ENCODE assay signal across 8 cellular contexts in the genomic region with DNA sequence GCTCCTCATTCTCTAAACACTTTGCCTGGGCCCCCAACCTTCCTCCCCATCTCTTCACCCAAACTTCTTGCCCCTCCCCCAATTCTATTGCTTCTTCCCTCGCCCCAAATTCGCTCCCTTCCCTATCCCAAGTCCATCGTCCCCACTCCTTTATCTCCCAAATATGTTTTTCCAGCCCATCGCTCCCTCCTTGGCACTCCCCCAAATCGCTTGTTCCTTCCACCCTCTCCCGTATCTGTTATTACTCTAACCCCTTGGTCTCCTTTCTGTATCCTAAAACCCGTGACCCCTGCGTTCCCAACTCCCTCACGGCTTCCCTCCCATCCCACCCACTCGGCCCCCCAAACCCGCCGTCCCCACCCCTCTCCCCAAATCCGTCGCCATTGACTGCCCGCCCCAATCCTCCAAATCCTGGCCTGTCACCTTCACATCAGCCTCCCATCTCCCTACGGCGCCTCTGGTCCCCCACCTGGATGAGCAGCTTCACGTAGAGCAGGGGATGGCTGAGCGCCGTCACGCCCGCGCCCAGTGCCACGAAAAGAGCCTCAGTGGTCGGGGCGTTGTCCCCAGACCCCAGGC. TPM values are rescaled to one million over a fixed set of nuclear protein-coding genes. Genes with fewer than 3 reads are reported as not detected.
DNase-seq lines count a peak whose midpoint lies in the region; ATAC-seq and TF ChIP-seq lines count a peak whose summit lies in the region.

No MANE protein-coding gene starts in this region.

- H3K27me3 ChIP-seq in mucosa of rectum (ENCODE audit: control insufficient read depth in 2 of 2, insufficient read depth in 2 of 2, low read length in 2 of 2), result no peaks in the 10 kb centered on the region

- H3K9me3 ChIP-seq in mucosa of rectum (ENCODE audit: control insufficient read depth in 2 of 2, low read length in 2 of 2), result no peaks in the 10 kb centered on the region

- H3K4me3 ChIP-seq in astrocyte of the spinal cord (ENCODE audit: low read depth, low read length) (peak overlapping the region; percentile 98), mucosa of rectum (ENCODE audit: low read length in 2 of 2) (peak overlapping the region; percentile 92 to 96)

- DNase-seq in astrocyte of the spinal cord (ENCODE audit: low read depth, low spot score), result no peak
- no peak for DNase-seq in activated CD8-positive, alpha-beta memory T cell treated with anti-CD3 and anti-CD28 coated beads for 24 hours
- DNase-seq in mesenteric fat pad (ENCODE audit: low spot score), result no peak
- DNase-seq in NCI-H1694 (lab: John Stamatoyannopoulos, UW), result no peak
- DNase-seq in DMS153 treated with DMSO at 0.1 percent for 48 hours (lab: John Stamatoyannopoulos, UW; ENCODE audit: unreplicated experiment), result no peak

- H3K4me1 ChIP-seq in mucosa of rectum (ENCODE audit: control insufficient read depth in 2 of 2, insufficient read depth in 2 of 2, low read length in 2 of 2), result peaks cover 22 to 24% of the 10 kb centered on the region in 2 donors

- peaks cover 6 to 9% of the 10 kb centered on the region in 2 donors for H3K36me3 ChIP-seq in mucosa of rectum (ENCODE audit: control insufficient read depth in 2 of 2, insufficient read depth in 2 of 2, low read length in 2 of 2)

- TF ChIP-seq CTCF in C4-2B (conservative IDR thresholded peaks at IDR 0.05) (no peak), astrocyte of the spinal cord (IDR thresholded peaks at IDR 0.05; ENCODE audit: low read depth, low read length) (no peak)

- H3K9ac ChIP-seq in mucosa of rectum (ENCODE audit: low read depth in 1 of 2, low read length in 2 of 2), result peak overlapping the region; percentile 89 to 99

- ATAC-seq in HG02571 (IDR thresholded peaks at IDR 0.05; ENCODE audit: unreplicated experiment), result peak; percentile 13

- H3K27ac ChIP-seq in C4-2B (peak overlapping the region; percentile 93), mucosa of rectum (ENCODE audit: low read depth in 2 of 2, low read length in 2 of 2) (peak overlapping the region; percentile 90 to 92)

- in situ Hi-C loops in astrocyte of the spinal cord (cut with HindIII; ENCODE audit: low sequenced_read_pairs), result no loop called here

RNA-seq across cellular contexts. Expression of a gene that starts 0.5 kb away (rescaled TPM):
- total RNA-seq in mesenteric fat pad, result 169 TPM

RNA-seq across cellular contexts. Expression of a gene that starts 20.0 kb away (rescaled TPM):
- total RNA-seq in mesenteric fat pad, result 32.6 TPM

RNA-seq across cellular contexts. Expression of a gene that starts 30.9 kb away (rescaled TPM):
- 22.5 TPM for total RNA-seq in mesenteric fat pad
